8 cellular contexts compared by ENCODE assay signal in the genomic region with DNA sequence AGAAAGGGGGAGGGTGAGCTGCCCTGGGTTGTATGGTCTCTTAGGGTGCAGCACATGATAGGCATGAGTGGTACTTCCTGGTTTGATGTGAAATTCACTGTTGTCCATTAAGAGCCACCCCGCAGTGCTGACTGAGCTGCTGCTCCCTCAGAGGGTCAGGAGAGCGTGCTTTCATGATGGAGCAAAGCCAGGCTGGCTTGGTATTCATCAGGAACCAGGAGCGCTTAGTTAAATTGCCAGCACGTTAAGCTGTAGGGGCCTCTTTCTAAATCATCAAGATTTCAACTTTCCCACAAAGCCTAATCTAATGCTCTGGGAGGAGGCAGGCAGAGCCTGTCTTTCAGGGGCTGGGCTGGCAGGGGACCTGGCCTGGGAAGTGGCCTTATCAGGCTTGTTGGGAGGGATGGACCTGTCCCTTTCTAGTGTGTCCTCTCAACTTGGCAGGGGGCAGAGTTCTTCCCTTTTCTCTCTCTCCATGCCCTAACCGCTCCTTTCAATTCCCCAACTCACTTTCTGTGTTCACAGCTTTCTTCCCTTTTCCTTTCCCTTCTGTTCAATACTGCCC. TPM values are rescaled to one million over a fixed set of nuclear protein-coding genes. Genes with fewer than 3 reads are reported as not detected.
DNase-seq lines count a peak whose midpoint lies in the region; ATAC-seq lines count a peak whose summit lies in the region.

No MANE protein-coding gene starts in this region.

- no peaks in the 10 kb centered on the region for H3K27me3 ChIP-seq in layer of hippocampus (ENCODE audit: control insufficient read depth, insufficient read depth, low read length)

- H3K27ac ChIP-seq in layer of hippocampus (ENCODE audit: low read depth, low read length) (peak overlapping the region; percentile 13), temporal lobe (ENCODE audit: low read depth, low read length) (peak overlapping the region; percentile 44)

- ATAC-seq in HG03565 (IDR thresholded peaks at IDR 0.05; ENCODE audit: unreplicated experiment) (no peak), HG03571 (IDR thresholded peaks at IDR 0.05; ENCODE audit: unreplicated experiment) (no peak)

- peak; percentile 14 for DNase-seq in M059J (ENCODE audit: low read depth)
- DNase-seq in brain pericyte (ENCODE audit: low read depth, low spot score) = peak; percentile 77
- DNase-seq in stimulated activated naive CD4-positive, alpha-beta T cell treated with Interleukin-2 at 50 U/mL for 16 hours (lab: John Stamatoyannopoulos, UW) = no peak
- DNase-seq in NCI-H2196 (lab: John Stamatoyannopoulos, UW; ENCODE audit: unreplicated experiment) = no peak

RNA-seq across cellular contexts. Expression of gene CYSTM1, which starts 7.9 kb away (rescaled TPM):
- 43.6 and 45.0 TPM in 2 replicates for total RNA-seq in M059J (2014; rRNA removed; shearing (Covaris generic))
- 2.7 TPM for total RNA-seq in temporal lobe

RNA-seq across cellular contexts. Expression of gene IGIP, which starts 57.1 kb away (rescaled TPM):
- total RNA-seq in M059J (2014; rRNA removed; shearing (Covaris generic)) = 1.6 and 1.8 TPM in 2 replicates
- total RNA-seq in temporal lobe = 8.4 TPM

Comparison
In these comparisons a context has a peak if more than half of its experiments do, and no peak if none do; other contexts are left out.
1. DNase-seq: peak in M059J (single experiment) and brain pericyte (single experiment); none in stimulated activated naive CD4-positive, alpha-beta T cell treated with Interleukin-2 at 50 U/mL for 16 hours (single experiment) and NCI-H2196 (single experiment).
2. RNA of gene CYSTM1, which starts 7.9 kb away (total RNA-seq): 43.6 to 45.0 TPM in M059J; 2.7 TPM in temporal lobe (single experiment); every median in the first group is over 10 times any median in the second.